ENCODE assay signal across 34 cellular contexts in the genomic region with DNA sequence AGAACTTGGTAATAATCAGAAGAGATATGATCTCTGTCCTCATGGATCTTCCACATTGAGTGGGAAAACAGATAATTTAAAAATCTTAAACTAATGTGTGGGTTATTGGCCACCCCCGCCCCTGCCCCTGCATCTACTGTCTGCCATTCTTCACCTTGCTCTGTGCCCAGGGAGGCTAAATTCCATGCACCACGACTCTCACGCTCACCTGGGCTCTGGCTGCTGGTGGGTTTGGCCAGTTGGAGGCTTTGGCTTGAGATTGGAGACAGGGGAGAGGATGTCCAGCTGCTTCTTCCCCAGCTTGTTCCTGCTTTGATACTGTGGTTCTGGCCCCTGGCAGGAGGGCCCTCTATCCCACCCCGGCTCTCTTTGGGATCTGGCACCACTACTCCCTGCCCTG.
"Had no signal": no experiment of that assay in that cellular context is flagged by ENCODE, and none has a peak within 500 bp of the region (broad histone marks: within the 10 kb centered on the region; RNA-seq: fewer than 3 reads in every experiment).

No MANE protein-coding gene starts in this region.

- H3K4me3 ChIP-seq: ascending aorta, cardiac muscle cell had no signal

- H3K4me3 Mint-ChIP-seq: activated B cell treated with CpG ODN at 0.5 μM for 24 hours; activated CD4-positive, alpha-beta memory T cell treated with anti-CD3 and anti-CD28 coated beads, Interleukin-2, amount 10 ng/mL, durations not matched to agents 7 days and 5 days; activated CD4-positive, alpha-beta T cell treated with anti-CD3 and anti-CD28 coated beads, Interleukin-2, amount 10 ng/mL, durations not matched to agents 7 days and 5 days; activated CD8-positive, alpha-beta memory T cell treated with anti-CD3 and anti-CD28 coated beads, Interleukin-2, amount 10 ng/mL, durations not matched to agents 7 days and 5 days; activated CD8-positive, alpha-beta T cell treated with anti-CD3 and anti-CD28 coated beads, Interleukin-2, amount 10 ng/mL, durations not matched to agents 7 days and 5 days; activated naive CD4-positive, alpha-beta T cell treated with anti-CD3 and anti-CD28 coated beads, Interleukin-2, amount 10 ng/mL, durations not matched to agents 7 days and 5 days; activated naive CD4-positive, alpha-beta T cell treated with anti-CD3 and anti-CD28 coated beads, Interleukin-2, amount 50 U/mL, for 24 hours; activated naive CD8-positive, alpha-beta T cell; activated naive CD8-positive, alpha-beta T cell treated with anti-CD3 and anti-CD28 coated beads, Interleukin-2, amount 10 ng/mL, durations not matched to agents 7 days and 5 days; activated naive CD8-positive, alpha-beta T cell treated with anti-CD3 and anti-CD28 coated beads, Interleukin-2, amount 50 U/mL, for 24 hours; activated T-cell treated with anti-CD3 and anti-CD28 coated beads, Interleukin-2, amount 50 U/mL, for 24 hours; brain; T-helper 1 cell treated with Interleukin-12 subunit alpha and Interleukin-12 subunit beta and Interleukin-4 antibody, amounts not matched to agents 30 μg/mL and 1 μg/mL, for 36 hours; T-helper 2 cell treated with Interferon-gamma antibody and Interleukin-4, amounts not matched to agents 5 μg/mL and 100 μg/mL, for 36 hours had no signal

- H3K9me3 ChIP-seq: ascending aorta had no signal

- ATAC-seq: activated CD8-positive, alpha-beta memory T cell treated with anti-CD3 and anti-CD28 coated beads, Interleukin-2, amount 10 ng/mL, durations not matched to agents 7 days and 5 days; activated CD8-positive, alpha-beta T cell treated with anti-CD3 and anti-CD28 coated beads, Interleukin-2, amount 10 ng/mL, durations not matched to agents 7 days and 5 days; activated naive CD8-positive, alpha-beta T cell treated with anti-CD3 and anti-CD28 coated beads, Interleukin-2, amount 50 U/mL, for 24 hours had no signal

- H3K27ac Mint-ChIP-seq: activated B cell treated with CpG ODN at 0.5 μM for 24 hours; activated CD4-positive, alpha-beta memory T cell treated with anti-CD3 and anti-CD28 coated beads, Interleukin-2, amount 10 ng/mL, durations not matched to agents 7 days and 5 days; activated CD4-positive, alpha-beta T cell treated with anti-CD3 and anti-CD28 coated beads, Interleukin-2, amount 10 ng/mL, durations not matched to agents 7 days and 5 days; activated CD8-positive, alpha-beta memory T cell treated with anti-CD3 and anti-CD28 coated beads, Interleukin-2, amount 10 ng/mL, durations not matched to agents 7 days and 5 days; activated CD8-positive, alpha-beta T cell treated with anti-CD3 and anti-CD28 coated beads, Interleukin-2, amount 10 ng/mL, durations not matched to agents 7 days and 5 days; activated naive CD4-positive, alpha-beta T cell treated with anti-CD3 and anti-CD28 coated beads, Interleukin-2, amount 10 ng/mL, durations not matched to agents 7 days and 5 days; activated naive CD4-positive, alpha-beta T cell treated with anti-CD3 and anti-CD28 coated beads, Interleukin-2, amount 50 U/mL, for 24 hours; activated naive CD8-positive, alpha-beta T cell; activated naive CD8-positive, alpha-beta T cell treated with anti-CD3 and anti-CD28 coated beads, Interleukin-2, amount 10 ng/mL, durations not matched to agents 7 days and 5 days; activated naive CD8-positive, alpha-beta T cell treated with anti-CD3 and anti-CD28 coated beads, Interleukin-2, amount 50 U/mL, for 24 hours; activated T-cell treated with anti-CD3 and anti-CD28 coated beads, Interleukin-2, amount 50 U/mL, for 24 hours; activated T-helper 2 cell treated with anti-CD3 and anti-CD28 coated beads, Interferon-gamma antibody, Interleukin-2, Interleukin-4, amounts not matched to agents 10 μg/mL and 5 μg/mL and 100 μg/mL, durations not matched to agents 14 hours and 24 hours and 36 hours; brain; T-helper 1 cell treated with Interleukin-12 subunit alpha and Interleukin-12 subunit beta and Interleukin-4 antibody, amounts not matched to agents 30 μg/mL and 1 μg/mL, for 36 hours; T-helper 2 cell treated with Interferon-gamma antibody and Interleukin-4, amounts not matched to agents 5 μg/mL and 100 μg/mL, for 36 hours had no signal

- H3K36me3 Mint-ChIP-seq: activated CD8-positive, alpha-beta memory T cell treated with anti-CD3 and anti-CD28 coated beads, Interleukin-2, amount 10 ng/mL, durations not matched to agents 7 days and 5 days; activated naive CD4-positive, alpha-beta T cell treated with anti-CD3 and anti-CD28 coated beads, Interleukin-2, amount 10 ng/mL, durations not matched to agents 7 days and 5 days; activated naive CD4-positive, alpha-beta T cell treated with anti-CD3 and anti-CD28 coated beads, Interleukin-2, amount 50 U/mL, for 24 hours; activated naive CD8-positive, alpha-beta T cell; activated naive CD8-positive, alpha-beta T cell treated with anti-CD3 and anti-CD28 coated beads, Interleukin-2, amount 10 ng/mL, durations not matched to agents 7 days and 5 days; brain had no signal

- DNase-seq: activated B cell treated with CpG ODN at 0.5 μM for 24 hours; activated CD4-positive, alpha-beta memory T cell treated with anti-CD3 and anti-CD28 coated beads, Interleukin-2, amount 10 ng/mL, durations not matched to agents 7 days and 5 days; activated CD4-positive, alpha-beta T cell treated with anti-CD3 and anti-CD28 coated beads for 48 hours; activated CD4-positive, alpha-beta T cell treated with anti-CD3 and anti-CD28 coated beads, Interleukin-2, amount 10 ng/mL, durations not matched to agents 7 days and 5 days; activated CD4-positive, alpha-beta T cell treated with anti-CD3 and anti-CD28 coated beads, Interleukin-2, amount 50 U/mL, for 48 hours; activated CD4-positive, CD25-positive, alpha-beta regulatory T cell treated with anti-CD3 and anti-CD28 coated beads, Interleukin-2, amount 50 U/mL, for 72 hours; activated CD8-positive, alpha-beta memory T cell treated with anti-CD3 and anti-CD28 coated beads for 24 hours; activated CD8-positive, alpha-beta memory T cell treated with anti-CD3 and anti-CD28 coated beads, Interleukin-2, amount 10 ng/mL, durations not matched to agents 7 days and 5 days; activated CD8-positive, alpha-beta memory T cell treated with anti-CD3 and anti-CD28 coated beads, Interleukin-2, amount 50 U/mL, for 48 hours; activated CD8-positive, alpha-beta T cell treated with anti-CD3 and anti-CD28 coated beads, Interleukin-2, amount 10 ng/mL, durations not matched to agents 7 days and 5 days; activated effector memory CD4-positive, alpha-beta T cell treated with Interleukin-2 at 50 U/mL for 16 hours; activated gamma-delta T cell; activated naive CD4-positive, alpha-beta T cell treated with anti-CD3 and anti-CD28 coated beads, Interleukin-2, amount 10 ng/mL, durations not matched to agents 7 days and 5 days; activated naive CD4-positive, alpha-beta T cell treated with Interleukin-2 at 50 U/mL for 16 hours; activated naive CD8-positive, alpha-beta T cell treated with anti-CD3 and anti-CD28 coated beads, Interleukin-2, amount 10 ng/mL, durations not matched to agents 7 days and 5 days; activated naive CD8-positive, alpha-beta T cell treated with anti-CD3 and anti-CD28 coated beads, Interleukin-2, amount 50 U/mL, for 24 hours; activated T-cell treated with anti-CD3 and anti-CD28 coated beads, Interleukin-2, amount 50 U/mL, for 24 hours; activated T-cell treated with anti-CD3 and anti-CD28 coated beads, Interleukin-2, amount 50 U/mL, for 48 hours; amygdala; anterior cingulate cortex; central memory CD4-positive, alpha-beta T cell; SW 1271; T-helper 1 cell; T-helper 2 cell; T-helper 9 cell had no signal

- H3K9me3 Mint-ChIP-seq: activated CD4-positive, alpha-beta memory T cell treated with anti-CD3 and anti-CD28 coated beads, Interleukin-2, amount 10 ng/mL, durations not matched to agents 7 days and 5 days; activated CD4-positive, alpha-beta T cell treated with anti-CD3 and anti-CD28 coated beads, Interleukin-2, amount 10 ng/mL, durations not matched to agents 7 days and 5 days; activated naive CD4-positive, alpha-beta T cell treated with anti-CD3 and anti-CD28 coated beads, Interleukin-2, amount 10 ng/mL, durations not matched to agents 7 days and 5 days; activated naive CD4-positive, alpha-beta T cell treated with anti-CD3 and anti-CD28 coated beads, Interleukin-2, amount 50 U/mL, for 24 hours; activated naive CD8-positive, alpha-beta T cell treated with anti-CD3 and anti-CD28 coated beads, Interleukin-2, amount 10 ng/mL, durations not matched to agents 7 days and 5 days; activated T-helper 2 cell treated with anti-CD3 and anti-CD28 coated beads, Interferon-gamma antibody, Interleukin-2, Interleukin-4, amounts not matched to agents 10 μg/mL and 5 μg/mL and 100 μg/mL, durations not matched to agents 14 hours and 24 hours and 36 hours; T-helper 1 cell treated with Interleukin-12 subunit alpha and Interleukin-12 subunit beta and Interleukin-4 antibody, amounts not matched to agents 30 μg/mL and 1 μg/mL, for 36 hours; T-helper 2 cell treated with Interferon-gamma antibody and Interleukin-4, amounts not matched to agents 5 μg/mL and 100 μg/mL, for 36 hours had no signal

- H3K4me1 ChIP-seq: ascending aorta had no signal

- H3K27me3 ChIP-seq: ascending aorta had no signal

- H3K27ac ChIP-seq: ascending aorta, cardiac muscle cell, VCaP had no signal

- H3K4me1 Mint-ChIP-seq: activated B cell treated with CpG ODN at 0.5 μM for 24 hours; activated CD4-positive, alpha-beta memory T cell treated with anti-CD3 and anti-CD28 coated beads, Interleukin-2, amount 10 ng/mL, durations not matched to agents 7 days and 5 days; activated naive CD4-positive, alpha-beta T cell treated with anti-CD3 and anti-CD28 coated beads, Interleukin-2, amount 10 ng/mL, durations not matched to agents 7 days and 5 days; activated naive CD4-positive, alpha-beta T cell treated with anti-CD3 and anti-CD28 coated beads, Interleukin-2, amount 50 U/mL, for 24 hours; activated naive CD8-positive, alpha-beta T cell treated with anti-CD3 and anti-CD28 coated beads, Interleukin-2, amount 50 U/mL, for 24 hours had no signal

- H3K36me3 ChIP-seq: ascending aorta, cardiac muscle cell had no signal
